8 cellular contexts compared by ENCODE assay signal in genomic region chr1:155136728-155137127, GRCh38. TPM values are rescaled to one million over a fixed set of nuclear protein-coding genes. Genes with fewer than 3 reads are reported as not detected.
DNase-seq lines count a peak whose midpoint lies in the region; TF ChIP-seq lines count a peak whose summit lies in the region.

No MANE protein-coding gene starts in this region.

- H4K20me1 ChIP-seq in MM.1S (ENCODE audit: insufficient read depth, low read length) = no peaks in the 10 kb centered on the region

- peak overlapping the region; percentile 99 to 100 (median 100) for H3K27ac Mint-ChIP-seq in CD14-positive monocyte

- peak overlapping the region; percentile 47 for H3K4me2 ChIP-seq in MM.1S (ENCODE audit: low read depth, low read length)

- H3K36me3 Mint-ChIP-seq in CD14-positive monocyte = peaks cover 12 to 19% of the 10 kb centered on the region in 2 donors

- no peaks in the 10 kb centered on the region for H3K9me2 ChIP-seq in MM.1S (replicated peaks; ENCODE audit: insufficient read depth, low read length)

- H3K36me3 ChIP-seq in MM.1S (replicated peaks; ENCODE audit: insufficient read depth, low read length) = no peaks in the 10 kb centered on the region
- H3K36me3 ChIP-seq in breast epithelium = no peaks in the 10 kb centered on the region
- peaks cover 18% of the 10 kb centered on the region in 2 donors for H3K36me3 ChIP-seq in mucosa of rectum (ENCODE audit: control insufficient read depth in 2 of 2, insufficient read depth in 2 of 2, low read length in 2 of 2)

- TF ChIP-seq POLR2A in breast epithelium (IDR thresholded peaks at IDR 0.05) = no peak

- H3K79me2 ChIP-seq in MM.1S (ENCODE audit: low read length) = peaks cover 33% of the 10 kb centered on the region

- H3K4me1 ChIP-seq in MM.1S (ENCODE audit: low read length) (peaks cover 22% of the 10 kb centered on the region), breast epithelium (peaks cover 4 to 19% of the 10 kb centered on the region in 2 donors), mucosa of rectum (ENCODE audit: control insufficient read depth in 2 of 2, insufficient read depth in 2 of 2, low read length in 2 of 2) (peaks cover 36 to 60% of the 10 kb centered on the region in 2 donors)

- peaks cover 1 to 6% (median 4%) of the 10 kb centered on the region in 7 donors for H3K9me3 Mint-ChIP-seq in CD14-positive monocyte

- H3K9me3 ChIP-seq in MM.1S (replicated peaks; ENCODE audit: insufficient read depth, low read length) (no peaks in the 10 kb centered on the region), breast epithelium (no peaks in the 10 kb centered on the region), mucosa of rectum (ENCODE audit: control insufficient read depth in 2 of 2, low read length in 2 of 2) (no peaks in the 10 kb centered on the region)

- H3F3A ChIP-seq in MM.1S (ENCODE audit: insufficient read depth, low read length) = peaks cover 28% of the 10 kb centered on the region

- intact Hi-C loops in CD14-positive monocyte (cut with micrococcal nuclease) (loop anchor here in 1 of 2 donors (5.0 kb wide), 1 partner anchor 36 kb away; the partner anchor contains the start of genes KRTCAP2 and TRIM46), breast epithelium (cut with DNase I; ENCODE audit: low total_unique reads) (no loop called here)

- no peak overlapping the region for H3K27ac ChIP-seq in MM.1S (ENCODE audit: low read length)
- H3K27ac ChIP-seq in breast epithelium = peak overlapping the region; percentile 97
- H3K27ac ChIP-seq in mucosa of rectum (ENCODE audit: low read depth in 2 of 2, low read length in 2 of 2) = peak overlapping the region; percentile 97 to 100

- H3K4me1 Mint-ChIP-seq in CD14-positive monocyte = peaks cover 45% of the 10 kb centered on the region

- TF ChIP-seq CTCF in CD14-positive monocyte (IDR thresholded peaks at IDR 0.05) (no peak), MM.1S (IDR thresholded peaks at IDR 0.05; ENCODE audit: low read length) (no peak), breast epithelium (IDR thresholded peaks at IDR 0.05) (no peak)

- no peak overlapping the region for H2AFZ ChIP-seq in MM.1S (ENCODE audit: low read length)

- H3K4me3 ChIP-seq in MM.1S (ENCODE audit: low read length) (peak overlapping the region; percentile 25), breast epithelium (peak overlapping the region; percentile 54 to 76 (median 72)), mucosa of rectum (ENCODE audit: low read length in 2 of 2) (peak overlapping the region; percentile 46 to 51)

- peak overlapping the region; percentile 97 to 99 for H3K4me3 Mint-ChIP-seq in CD14-positive monocyte

- peaks cover 0 to 7% (median 4%) of the 10 kb centered on the region in 3 donors for H3K27me3 Mint-ChIP-seq in CD14-positive monocyte (ENCODE audit: low read depth in 3 of 3)

- DNase-seq in CD14-positive monocyte (ENCODE audit: low spot score) = no peak
- DNase-seq in MM.1S = no peak
- no peak for DNase-seq in breast epithelium (ENCODE audit: low spot score in 2 of 2)
- no peak for DNase-seq in hippocampal formation (lab: John Stamatoyannopoulos, UW)
- DNase-seq in NCI-H128 (lab: John Stamatoyannopoulos, UW; ENCODE audit: unreplicated experiment) = no peak
- no peak for DNase-seq in COLO668 (lab: John Stamatoyannopoulos, UW; ENCODE audit: unreplicated experiment)
- no peak for DNase-seq in KG1 (lab: John Stamatoyannopoulos, UW)

- H3K27me3 ChIP-seq in MM.1S (replicated peaks; ENCODE audit: insufficient read depth, low read length) (peaks cover 13% of the 10 kb centered on the region), breast epithelium (no peaks in the 10 kb centered on the region), mucosa of rectum (ENCODE audit: control insufficient read depth in 2 of 2, insufficient read depth in 2 of 2, low read length in 2 of 2) (no peaks in the 10 kb centered on the region)

- H3K9ac ChIP-seq in MM.1S (ENCODE audit: low read length) (peak overlapping the region; percentile 3; the same call in 1 of the 2 replicates), mucosa of rectum (ENCODE audit: low read depth in 1 of 2, low read length in 2 of 2) (peak overlapping the region; percentile 7 to 96)

RNA-seq across cellular contexts. Expression of gene SLC50A1, which starts 1.1 kb away (rescaled TPM):
- polyA plus RNA-seq in CD14-positive monocyte = 10 to 100 TPM; 49.4 to 50.8 TPM
- total RNA-seq in breast epithelium = 10 to 100 TPM; 25.0 to 32.4 (median 28.5) TPM

RNA-seq across cellular contexts. Expression of gene DPM3, which starts 3.6 kb away (rescaled TPM):
- 100 to 1,000 TPM in 1 of 2 donors, 10 to 100 TPM in 1; 99.9 to 141 TPM for polyA plus RNA-seq in CD14-positive monocyte
- 10 to 100 TPM; 53.7 to 69.4 (median 68.2) TPM for total RNA-seq in breast epithelium

RNA-seq across cellular contexts. Expression of gene EFNA1, which starts 9.1 kb away (rescaled TPM):
- not detected for polyA plus RNA-seq in CD14-positive monocyte
- 100 to 1,000 TPM in 2 of 3 donors, 10 to 100 TPM in 1; 18.7 to 163 (median 120) TPM for total RNA-seq in breast epithelium

RNA-seq across cellular contexts. Expression of gene KRTCAP2, which starts 36.4 kb away (rescaled TPM):
- 100 to 1,000 TPM; 247 to 256 TPM for polyA plus RNA-seq in CD14-positive monocyte
- 100 to 1,000 TPM; 104 to 147 (median 131) TPM for total RNA-seq in breast epithelium

RNA-seq across cellular contexts. Expression of gene TRIM46, which starts 36.9 kb away (rescaled TPM):
- not detected for polyA plus RNA-seq in CD14-positive monocyte
- 1 to 10 TPM in 1 of 3 donors, under 1 TPM in 1, not detected in 1; 0.98 to 1.5 TPM for total RNA-seq in breast epithelium
